ENCODE assay signal across 8 cellular contexts in the genomic region with DNA sequence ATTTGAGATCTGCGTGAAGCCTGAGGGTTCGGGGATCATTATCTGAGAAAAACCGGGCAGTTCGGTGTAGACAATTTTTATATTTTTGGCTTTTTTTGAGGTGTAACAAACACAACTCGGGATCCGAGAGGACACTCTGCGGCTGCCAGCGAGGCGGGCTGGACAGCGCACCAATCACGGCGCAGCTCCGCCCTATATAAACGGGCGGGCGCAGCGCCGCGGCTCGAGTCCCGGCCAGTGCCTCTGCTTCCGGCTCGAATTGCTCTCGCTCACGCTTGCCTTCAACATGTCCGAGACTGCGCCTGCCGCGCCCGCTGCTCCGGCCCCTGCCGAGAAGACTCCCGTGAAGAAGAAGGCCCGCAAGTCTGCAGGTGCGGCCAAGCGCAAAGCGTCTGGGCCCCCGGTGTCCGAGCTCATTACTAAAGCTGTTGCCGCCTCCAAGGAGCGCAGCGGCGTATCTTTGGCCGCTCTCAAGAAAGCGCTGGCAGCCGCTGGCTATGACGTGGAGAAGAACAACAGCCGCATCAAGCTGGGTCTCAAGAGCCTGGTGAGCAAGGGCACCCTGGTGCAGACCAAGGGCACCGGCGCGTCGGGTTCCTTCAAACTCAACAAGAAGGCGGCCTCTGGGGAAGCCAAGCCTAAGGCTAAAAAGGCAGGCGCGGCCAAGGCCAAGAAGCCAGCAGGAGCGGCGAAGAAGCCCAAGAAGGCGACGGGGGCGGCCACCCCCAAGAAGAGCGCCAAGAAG.
A peak's percentile ranks its signal among the peaks of the same experiment; 100 is the strongest.
DNase-seq lines count a peak whose midpoint lies in the region; ATAC-seq and TF ChIP-seq lines count a peak whose summit lies in the region.

No MANE protein-coding gene starts in this region.

- peaks cover 11% of the 10 kb centered on the region for H3K27me3 Mint-ChIP-seq in activated CD4-positive, alpha-beta T cell treated with anti-CD3 and anti-CD28 coated beads, Interleukin-2, amount 10 ng/mL, durations not matched to agents 24 days and 14 days

- peaks cover 53% of the 10 kb centered on the region for H3K4me1 Mint-ChIP-seq in activated CD4-positive, alpha-beta T cell treated with anti-CD3 and anti-CD28 coated beads, Interleukin-2, amount 10 ng/mL, durations not matched to agents 24 days and 14 days

- peaks cover 21% of the 10 kb centered on the region for H3K36me3 Mint-ChIP-seq in activated CD4-positive, alpha-beta T cell treated with anti-CD3 and anti-CD28 coated beads, Interleukin-2, amount 10 ng/mL, durations not matched to agents 24 days and 14 days (ENCODE audit: low read depth)

- peak overlapping the region; percentile 80 for H3K4me3 ChIP-seq in AG10803 (ENCODE audit: low read length)
- peak overlapping the region; percentile 58 to 83 for H3K4me3 ChIP-seq in left lung

- H3K9me3 Mint-ChIP-seq in activated CD4-positive, alpha-beta T cell treated with anti-CD3 and anti-CD28 coated beads, Interleukin-2, amount 10 ng/mL, durations not matched to agents 24 days and 14 days, result peaks cover 5% of the 10 kb centered on the region

- DNase-seq in AG10803 (ENCODE audit: low read depth) (peak; percentile 87), NCI-H510A treated with DMSO at 0.1 percent for 48 hours (lab: John Stamatoyannopoulos, UW) (peak; percentile 85), cortex of kidney (lab: John Stamatoyannopoulos, UW) (peak; percentile 53), left lung (peak; percentile 91 to 97)
- DNase-seq in activated CD4-positive, alpha-beta T cell treated with anti-CD3 and anti-CD28 coated beads, Interleukin-2, amount 10 ng/mL, durations not matched to agents 24 days and 14 days, result peak; percentile 97
- peak; percentile 88 for DNase-seq in stimulated activated CD4-positive, alpha-beta T cell treated with anti-CD3 and anti-CD28 coated beads, Interleukin-1b, Interleukin-23, amount 100 ng/mL, for 48 hours

- ATAC-seq in GM19043 (IDR thresholded peaks at IDR 0.05; ENCODE audit: low read depth, unreplicated experiment) (peak; percentile 40), HG03354 (IDR thresholded peaks at IDR 0.05; ENCODE audit: poor library complexity, severe bottlenecking, unreplicated experiment) (peak; percentile 46), left lung (peak; percentile 76)

- peak overlapping the region; percentile 90 for H3K4me3 Mint-ChIP-seq in activated CD4-positive, alpha-beta T cell treated with anti-CD3 and anti-CD28 coated beads, Interleukin-2, amount 10 ng/mL, durations not matched to agents 24 days and 14 days

- no peaks in the 10 kb centered on the region for H3K9me3 ChIP-seq in left lung

- intact Hi-C loops in activated CD4-positive, alpha-beta T cell treated with anti-CD3 and anti-CD28 coated beads, Interleukin-2, amount 10 ng/mL, durations not matched to agents 24 days and 14 days (cut with micrococcal nuclease), result loop anchor here (5.0 kb wide), 3 partner anchors 116 to 1736 kb away; a partner anchor contains a TSS
- intact Hi-C loops in left lung (cut with DNase I), result loop anchor here in 1 of 2 donors (2.0 kb wide), 1 partner anchor 31 kb away; a partner anchor contains a TSS

- no peaks in the 10 kb centered on the region for H3K36me3 ChIP-seq in left lung

- TF ChIP-seq CTCF in AG10803 (conservative IDR thresholded peaks at IDR 0.05; ENCODE audit: low read length) (no peak), left lung (IDR thresholded peaks at IDR 0.05) (no peak)

- peak overlapping the region; percentile 93 for H3K27ac Mint-ChIP-seq in activated CD4-positive, alpha-beta T cell treated with anti-CD3 and anti-CD28 coated beads, Interleukin-2, amount 10 ng/mL, durations not matched to agents 24 days and 14 days

- no peaks in the 10 kb centered on the region for H3K27me3 ChIP-seq in left lung

- peaks cover 0 to 26% of the 10 kb centered on the region in 2 donors for H3K4me1 ChIP-seq in left lung

- H3K27ac ChIP-seq in left lung, result peak overlapping the region; percentile 95 to 96

Comparison
In these comparisons a context has a peak if more than half of its experiments do, and no peak if none do; other contexts are left out.
1. Peak in every context shown above with its lines: DNase-seq, ATAC-seq, H3K4me3 ChIP-seq and H3K27ac ChIP-seq.